In genomic region chr1:161228032-161228431, GRCh38 we compare ENCODE assay signal across 11 cellular contexts. TPM values are rescaled to one million over a fixed set of nuclear protein-coding genes. Genes with fewer than 3 reads are reported as not detected.
A peak's percentile ranks its signal among the peaks of the same experiment; 100 is the strongest.
DNase-seq lines count a peak whose midpoint lies in the region; ATAC-seq and TF ChIP-seq lines count a peak whose summit lies in the region.
"Had no signal": no experiment of that assay in that cellular context is flagged by ENCODE, and none has a peak within 500 bp of the region (broad histone marks: within the 10 kb centered on the region; RNA-seq: fewer than 3 reads in every experiment).

No MANE protein-coding gene starts in this region.

- no peak overlapping the region for H3K27ac ChIP-seq in CD4-positive, CD25-positive, alpha-beta regulatory T cell (ENCODE audit: insufficient read depth, low read length, poor library complexity, severe bottlenecking)
- H3K27ac ChIP-seq in naive thymus-derived CD4-positive, alpha-beta T cell (ENCODE audit: low read depth, low read length) = no peak overlapping the region
- H3K27ac ChIP-seq in vagina (no peak overlapping the region), adrenal gland (peak overlapping the region in 2 of 5 donors; percentile 48 to 67)

- CTCF ChIA-PET in naive thymus-derived CD4-positive, alpha-beta T cell (lab: Charles Lee) = interaction anchor here (0.6 to 8.2 kb wide), 13 partner anchors 9 to 156 kb away, joined by 3 to 91 read pairs (median 4); partner anchors contain the start of genes NDUFS2 and SDHC

- TF ChIP-seq POLR2A in vagina (IDR thresholded peaks at IDR 0.05) = no peak
- no peak for TF ChIP-seq POLR2A in adrenal gland (IDR thresholded peaks at IDR 0.05)

- peaks cover 12 to 50% (median 24%) of the 10 kb centered on the region in 4 donors for H3K4me1 Mint-ChIP-seq in CD4-positive, CD25-positive, alpha-beta regulatory T cell
- H3K4me1 Mint-ChIP-seq in activated naive CD8-positive, alpha-beta T cell treated with anti-CD3 and anti-CD28 coated beads, Interleukin-2, amount 10 ng/mL, durations not matched to agents 7 days and 5 days = peaks cover 27% of the 10 kb centered on the region
- H3K4me1 Mint-ChIP-seq in naive thymus-derived CD4-positive, alpha-beta T cell = peaks cover 19 to 47% (median 39%) of the 10 kb centered on the region in 7 donors

- peak overlapping the region in 3 of 4 donors; percentile 22 to 80 (median 68) for H3K4me3 Mint-ChIP-seq in CD4-positive, CD25-positive, alpha-beta regulatory T cell
- H3K4me3 Mint-ChIP-seq in activated naive CD8-positive, alpha-beta T cell treated with anti-CD3 and anti-CD28 coated beads, Interleukin-2, amount 10 ng/mL, durations not matched to agents 7 days and 5 days = peak overlapping the region; percentile 99
- peak overlapping the region; percentile 43 to 100 (median 98) for H3K4me3 Mint-ChIP-seq in naive thymus-derived CD4-positive, alpha-beta T cell

- intact Hi-C loops in naive thymus-derived CD4-positive, alpha-beta T cell (cut with micrococcal nuclease) = loop anchor here (5.0 to 10.0 kb wide), 5 partner anchors 139 to 963 kb away; partner anchors contain the start of genes CFAP126 (in 1 of the 2), DCAF8 (in 1 of the 2) and USF1 (in 1 of the 2)
- intact Hi-C loops in mucosa of descending colon (cut with DNase I, micrococcal nuclease) = loop anchor here (5.0 to 10.0 kb wide), 2 partner anchors 64 to 157 kb away; no protein-coding TSS in a partner anchor
- intact Hi-C loops in vagina (cut with DNase I) = loop anchor here (5.0 kb wide), 1 partner anchor 154 kb away; no protein-coding TSS in a partner anchor
- intact Hi-C loops in adrenal gland (cut with DNase I) = loop anchor here (5.0 to 10.0 kb wide), 5 partner anchors 59 to 154 kb away; partner anchors contain the start of gene CFAP126 (in 1 of the 2)

- H3K27me3 Mint-ChIP-seq in CD4-positive, CD25-positive, alpha-beta regulatory T cell = no peaks in the 10 kb centered on the region
- no peaks in the 10 kb centered on the region for H3K27me3 Mint-ChIP-seq in activated naive CD8-positive, alpha-beta T cell treated with anti-CD3 and anti-CD28 coated beads, Interleukin-2, amount 10 ng/mL, durations not matched to agents 7 days and 5 days
- no peaks in the 10 kb centered on the region for H3K27me3 Mint-ChIP-seq in naive thymus-derived CD4-positive, alpha-beta T cell

- ATAC-seq in CD4-positive, CD25-positive, alpha-beta regulatory T cell (ENCODE audit: low read depth in 2 of 2) = no peak
- no peak for ATAC-seq in activated naive CD8-positive, alpha-beta T cell treated with anti-CD3 and anti-CD28 coated beads, Interleukin-2, amount 10 ng/mL, durations not matched to agents 7 days and 5 days (ENCODE audit: low read depth)
- ATAC-seq in naive thymus-derived CD4-positive, alpha-beta T cell = no peak
- no peak for ATAC-seq in mucosa of descending colon
- no peak for ATAC-seq in HG02981 (IDR thresholded peaks at IDR 0.05; ENCODE audit: unreplicated experiment)

- peaks cover 16% of the 10 kb centered on the region for H3K36me3 Mint-ChIP-seq in CD4-positive, CD25-positive, alpha-beta regulatory T cell
- H3K36me3 Mint-ChIP-seq in activated naive CD8-positive, alpha-beta T cell treated with anti-CD3 and anti-CD28 coated beads, Interleukin-2, amount 10 ng/mL, durations not matched to agents 7 days and 5 days = peaks cover 3% of the 10 kb centered on the region
- H3K36me3 Mint-ChIP-seq in naive thymus-derived CD4-positive, alpha-beta T cell = peaks cover 0 to 13% (median 3%) of the 10 kb centered on the region in 5 donors

- TF ChIP-seq CTCF in mucosa of descending colon (IDR thresholded peaks at IDR 0.05) (no peak), vagina (IDR thresholded peaks at IDR 0.05) (no peak), adrenal gland (IDR thresholded peaks at IDR 0.05) (no peak)

- 71 to 87% (median 77%) methylated on average over 7 of the region's 7 CpGs for WGBS in adrenal gland, 4 donors

- peak overlapping the region; percentile 22 to 100 (median 93) for H3K27ac Mint-ChIP-seq in CD4-positive, CD25-positive, alpha-beta regulatory T cell
- peak overlapping the region; percentile 74 for H3K27ac Mint-ChIP-seq in activated naive CD8-positive, alpha-beta T cell treated with anti-CD3 and anti-CD28 coated beads, Interleukin-2, amount 10 ng/mL, durations not matched to agents 7 days and 5 days
- H3K27ac Mint-ChIP-seq in naive thymus-derived CD4-positive, alpha-beta T cell = peak overlapping the region; percentile 46 to 99 (median 81)

- no peaks in the 10 kb centered on the region for H3K9me3 ChIP-seq in CD4-positive, CD25-positive, alpha-beta regulatory T cell (ENCODE audit: control insufficient read depth in 2 of 2, low read length in 2 of 2)
- H3K9me3 ChIP-seq in naive thymus-derived CD4-positive, alpha-beta T cell (ENCODE audit: control insufficient read depth in 2 of 3, low read length in 3 of 3) = no peaks in the 10 kb centered on the region
- no peaks in the 10 kb centered on the region for H3K9me3 ChIP-seq in mucosa of descending colon
- no peaks in the 10 kb centered on the region for H3K9me3 ChIP-seq in vagina
- H3K9me3 ChIP-seq in adrenal gland (replicated peaks in 1 of 3) = no peaks in the 10 kb centered on the region

- H3K36me3 ChIP-seq in CD4-positive, CD25-positive, alpha-beta regulatory T cell (ENCODE audit: control insufficient read depth, insufficient read depth, low read length) = peaks cover 19% of the 10 kb centered on the region
- peaks cover 0 to 26% (median 0%) of the 10 kb centered on the region in 3 experiments for H3K36me3 ChIP-seq in naive thymus-derived CD4-positive, alpha-beta T cell (ENCODE audit: control insufficient read depth in 2 of 3, insufficient read depth in 3 of 3, low read length in 3 of 3)
- H3K36me3 ChIP-seq in mucosa of descending colon (ENCODE audit: low read depth) (no peaks in the 10 kb centered on the region), vagina (peaks cover 0 to 15% of the 10 kb centered on the region in 2 donors), adrenal gland (replicated peaks in 1 of 2) (peaks cover 0 to 23% of the 10 kb centered on the region in 2 donors)

- POLR2A ChIA-PET in activated naive CD8-positive, alpha-beta T cell treated with anti-CD3 and anti-CD28 coated beads, Interleukin-2, amount 10 ng/mL, durations not matched to agents 7 days and 5 days (lab: Charles Lee) = no interaction called here
- POLR2A ChIA-PET in naive thymus-derived CD4-positive, alpha-beta T cell (lab: Charles Lee) = interaction anchor here (2.3 to 16.8 kb wide), 2 partner anchors 29 to 78 kb away, joined by 7 to 508 read pairs; partner anchors contain the start of genes ADAMTS4 and NDUFS2

- no peaks in the 10 kb centered on the region for H3K27me3 ChIP-seq in CD4-positive, CD25-positive, alpha-beta regulatory T cell (ENCODE audit: control insufficient read depth, insufficient read depth, low read length)
- H3K27me3 ChIP-seq in naive thymus-derived CD4-positive, alpha-beta T cell (ENCODE audit: control insufficient read depth in 2 of 2, insufficient read depth in 2 of 2, low read length in 2 of 2) = no peaks in the 10 kb centered on the region
- H3K27me3 ChIP-seq in vagina = no peaks in the 10 kb centered on the region
- H3K27me3 ChIP-seq in adrenal gland = no peaks in the 10 kb centered on the region

- H3K4me3 ChIP-seq in CD4-positive, CD25-positive, alpha-beta regulatory T cell (ENCODE audit: low read depth, low read length) = no peak overlapping the region
- H3K4me3 ChIP-seq in Jurkat, Clone E6-1 (ENCODE audit: low read length) = peak overlapping the region; percentile 98; the same call in 1 of the 2 replicates
- H3K4me3 ChIP-seq in naive thymus-derived CD4-positive, alpha-beta T cell (ENCODE audit: low read length) = no peak overlapping the region
- H3K4me3 ChIP-seq in mucosa of descending colon (no peak overlapping the region), vagina (no peak overlapping the region), adrenal gland (peak overlapping the region in 1 of 4 donors; percentile 29)

- H3K4me1 ChIP-seq in CD4-positive, CD25-positive, alpha-beta regulatory T cell (ENCODE audit: control insufficient read depth, insufficient read depth, low read length, poor library complexity, severe bottlenecking) = peaks cover 28% of the 10 kb centered on the region
- peaks cover 8 to 24% of the 10 kb centered on the region in 2 donors for H3K4me1 ChIP-seq in naive thymus-derived CD4-positive, alpha-beta T cell (ENCODE audit: control insufficient read depth in 2 of 2, insufficient read depth in 2 of 2, low read length in 2 of 2)
- H3K4me1 ChIP-seq in mucosa of descending colon (ENCODE audit: low read depth) (peaks cover 18% of the 10 kb centered on the region), vagina (peaks cover 30% of the 10 kb centered on the region), adrenal gland (replicated peaks in 1 of 2) (peaks cover 5 to 23% of the 10 kb centered on the region in 2 donors)

- DNase-seq in CD4-positive, CD25-positive, alpha-beta regulatory T cell = no peak
- DNase-seq in Jurkat, Clone E6-1 (ENCODE audit: low read depth, low spot score) = no peak
- no peak for DNase-seq in activated naive CD8-positive, alpha-beta T cell treated with anti-CD3 and anti-CD28 coated beads, Interleukin-2, amount 10 ng/mL, durations not matched to agents 7 days and 5 days
- DNase-seq in naive thymus-derived CD4-positive, alpha-beta T cell = no peak
- DNase-seq in mucosa of descending colon (no peak), vagina (ENCODE audit: extremely low spot score in 2 of 2) (no peak), adrenal gland (no peak)

- peaks cover 0 to 1% (median 0%) of the 10 kb centered on the region in 7 donors for H3K9me3 Mint-ChIP-seq in CD4-positive, CD25-positive, alpha-beta regulatory T cell
- no peaks in the 10 kb centered on the region for H3K9me3 Mint-ChIP-seq in activated naive CD8-positive, alpha-beta T cell treated with anti-CD3 and anti-CD28 coated beads, Interleukin-2, amount 10 ng/mL, durations not matched to agents 7 days and 5 days
- H3K9me3 Mint-ChIP-seq in naive thymus-derived CD4-positive, alpha-beta T cell = no peaks in the 10 kb centered on the region

RNA-seq across cellular contexts. Expression of gene TOMM40L, which starts 2.2 kb away (rescaled TPM):
- 8.6 TPM for total RNA-seq in CD4-positive, CD25-positive, alpha-beta regulatory T cell
- polyA plus RNA-seq in CD4-positive, CD25-positive, alpha-beta regulatory T cell = 1 to 10 TPM; 5.3 to 7.1 (median 6.0) TPM
- polyA plus RNA-seq in Jurkat, Clone E6-1 (2012; ENCODE audit: insufficient read depth, insufficient read length) = 18.8 TPM
- 10 to 100 TPM; 13.7 to 17.4 TPM for total RNA-seq in activated naive CD8-positive, alpha-beta T cell treated with anti-CD3 and anti-CD28 coated beads, Interleukin-2, amount 10 ng/mL, durations not matched to agents 7 days and 5 days
- 10 to 100 TPM in 4 of 5 experiments, 1 to 10 TPM in 1; 8.9 to 24.3 (median 11.8) TPM for total RNA-seq in naive thymus-derived CD4-positive, alpha-beta T cell
- 1 to 10 TPM; 6.0 to 6.4 TPM for polyA plus RNA-seq in naive thymus-derived CD4-positive, alpha-beta T cell
- total RNA-seq in mucosa of descending colon (10 to 100 TPM; 17.2 to 24.5 (median 23.5) TPM), vagina (15.0 TPM), adrenal gland (10 to 100 TPM in 5 of 8 donors, 1 to 10 TPM in 3; 7.0 to 18.0 (median 11.9) TPM)
- polyA plus RNA-seq in adrenal gland = 10 to 100 TPM in 2 of 3 donors, 1 to 10 TPM in 1; 7.2 to 13.2 (median 10.1) TPM

RNA-seq across cellular contexts. Expression of gene APOA2, which starts 4.6 kb away (rescaled TPM):
- total RNA-seq in CD4-positive, CD25-positive, alpha-beta regulatory T cell = not detected
- not detected for polyA plus RNA-seq in CD4-positive, CD25-positive, alpha-beta regulatory T cell
- not detected for polyA plus RNA-seq in Jurkat, Clone E6-1 (2012; ENCODE audit: insufficient read depth, insufficient read length)
- not detected for total RNA-seq in activated naive CD8-positive, alpha-beta T cell treated with anti-CD3 and anti-CD28 coated beads, Interleukin-2, amount 10 ng/mL, durations not matched to agents 7 days and 5 days
- not detected for total RNA-seq in naive thymus-derived CD4-positive, alpha-beta T cell
- polyA plus RNA-seq in naive thymus-derived CD4-positive, alpha-beta T cell = not detected
- total RNA-seq in mucosa of descending colon (not detected), vagina (not detected), adrenal gland (1 to 10 TPM in 2 of 8 donors, under 1 TPM in 1, not detected in 5; 0.60 to 2.0 (median 1.5) TPM)
- 1 to 10 TPM in 1 of 3 donors, not detected in 2; 4.1 TPM for polyA plus RNA-seq in adrenal gland
- total RNA-seq: Calu3, fibroblast of villous mesenchyme had no signal

RNA-seq across cellular contexts. Expression of gene NR1I3, which starts 10.0 kb away (rescaled TPM):
- not detected for total RNA-seq in CD4-positive, CD25-positive, alpha-beta regulatory T cell
- polyA plus RNA-seq in CD4-positive, CD25-positive, alpha-beta regulatory T cell = under 1 TPM in 1 of 4 donors, not detected in 3; 0.21 TPM
- polyA plus RNA-seq in Jurkat, Clone E6-1 (2012; ENCODE audit: insufficient read depth, insufficient read length) = not detected
- not detected for total RNA-seq in activated naive CD8-positive, alpha-beta T cell treated with anti-CD3 and anti-CD28 coated beads, Interleukin-2, amount 10 ng/mL, durations not matched to agents 7 days and 5 days
- not detected for total RNA-seq in naive thymus-derived CD4-positive, alpha-beta T cell
- polyA plus RNA-seq in naive thymus-derived CD4-positive, alpha-beta T cell = not detected
- not detected for total RNA-seq in mucosa of descending colon
- not detected for total RNA-seq in vagina
- under 1 TPM in 1 of 8 donors, not detected in 7; 0.50 TPM for total RNA-seq in adrenal gland
- under 1 TPM in 1 of 3 donors, not detected in 2; 0.16 TPM for polyA plus RNA-seq in adrenal gland
- total RNA-seq: Calu3, fibroblast of villous mesenchyme, H7 had no signal

RNA-seq across cellular contexts. Expression of gene FCER1G, which starts 12.9 kb away (rescaled TPM):
- 2.9 TPM for total RNA-seq in CD4-positive, CD25-positive, alpha-beta regulatory T cell
- 100 to 1,000 TPM in 2 of 4 donors, 10 to 100 TPM in 2; 48.4 to 121 (median 101) TPM for polyA plus RNA-seq in CD4-positive, CD25-positive, alpha-beta regulatory T cell
- 3.6 TPM for polyA plus RNA-seq in Jurkat, Clone E6-1 (2012; ENCODE audit: insufficient read depth, insufficient read length)
- total RNA-seq in activated naive CD8-positive, alpha-beta T cell treated with anti-CD3 and anti-CD28 coated beads, Interleukin-2, amount 10 ng/mL, durations not matched to agents 7 days and 5 days = 10 to 100 TPM; 18.9 to 22.1 TPM
- total RNA-seq in naive thymus-derived CD4-positive, alpha-beta T cell = 100 to 1,000 TPM in 1 of 5 experiments, 10 to 100 TPM in 3, 1 to 10 TPM in 1; 2.6 to 171 (median 14.5) TPM
- 1 to 10 TPM; 2.7 to 5.1 TPM for polyA plus RNA-seq in naive thymus-derived CD4-positive, alpha-beta T cell
- total RNA-seq in mucosa of descending colon (10 to 100 TPM in 2 of 3 donors, 1 to 10 TPM in 1; 5.8 to 43.9 (median 27.1) TPM), vagina (64.8 TPM), adrenal gland (100 to 1,000 TPM in 4 of 8 donors, 10 to 100 TPM in 4; 46.7 to 239 (median 92.4) TPM)
- polyA plus RNA-seq in adrenal gland = 100 to 1,000 TPM; 127 to 232 (median 180) TPM
- total RNA-seq: Calu3 had no signal

RNA-seq across cellular contexts. Expression of gene NDUFS2, which starts 25.9 kb away (rescaled TPM):
- 67.5 TPM for total RNA-seq in CD4-positive, CD25-positive, alpha-beta regulatory T cell
- 100 to 1,000 TPM; 107 to 128 (median 117) TPM for polyA plus RNA-seq in CD4-positive, CD25-positive, alpha-beta regulatory T cell
- 201 TPM for polyA plus RNA-seq in Jurkat, Clone E6-1 (2012; ENCODE audit: insufficient read depth, insufficient read length)
- 10 to 100 TPM; 80.6 to 92.8 TPM for total RNA-seq in activated naive CD8-positive, alpha-beta T cell treated with anti-CD3 and anti-CD28 coated beads, Interleukin-2, amount 10 ng/mL, durations not matched to agents 7 days and 5 days
- 100 to 1,000 TPM in 2 of 5 experiments, 10 to 100 TPM in 3; 64.1 to 131 (median 85.3) TPM for total RNA-seq in naive thymus-derived CD4-positive, alpha-beta T cell
- polyA plus RNA-seq in naive thymus-derived CD4-positive, alpha-beta T cell = 100 to 1,000 TPM in 1 of 2 donors, 10 to 100 TPM in 1; 94.6 to 102 TPM
- 100 to 1,000 TPM; 119 to 159 (median 154) TPM for total RNA-seq in mucosa of descending colon
- total RNA-seq in vagina = 104 TPM
- 100 to 1,000 TPM; 133 to 305 (median 174) TPM for total RNA-seq in adrenal gland
- 100 to 1,000 TPM in 1 of 3 donors, 10 to 100 TPM in 2; 78.3 to 175 (median 99.2) TPM for polyA plus RNA-seq in adrenal gland
